In genomic region chr11:10386861-10387208, GRCh38 we compare ENCODE assay signal across 19 cellular contexts.
A peak's percentile ranks its signal among the peaks of the same experiment; 100 is the strongest.
DNase-seq lines count a peak whose midpoint lies in the region; ATAC-seq and TF ChIP-seq lines count a peak whose summit lies in the region.
"Had no signal": no experiment of that assay in that cellular context is flagged by ENCODE, and none has a peak within 500 bp of the region (broad histone marks: within the 10 kb centered on the region; RNA-seq: fewer than 3 reads in every experiment).

No MANE protein-coding gene starts in this region.

- ATAC-seq in Right ventricle myocardium superior (ENCODE audit: poor library complexity): no peak
- ATAC-seq in HG03460 (IDR thresholded peaks at IDR 0.05; ENCODE audit: unreplicated experiment): no peak
- ATAC-seq: Panc1, WTC11 had no signal

- H3K27me3 ChIP-seq in left ventricle myocardium inferior (ENCODE audit: low read depth) (peaks cover 6% of the 10 kb centered on the region), skeletal muscle tissue (ENCODE audit: control insufficient read depth in 3 of 3, insufficient read depth in 3 of 3, low read length in 3 of 3) (no peaks in the 10 kb centered on the region), dorsolateral prefrontal cortex (peaks cover 0 to 10% (median 0%) of the 10 kb centered on the region in 45 donors)
- H3K27me3 ChIP-seq: BE2C, MG63 had no signal

- H3K4me1 ChIP-seq in left ventricle myocardium inferior (peaks cover 16% of the 10 kb centered on the region), skeletal muscle tissue (ENCODE audit: control insufficient read depth in 3 of 3, insufficient read depth in 3 of 3, low read length in 3 of 3) (peaks cover 14 to 24% (median 23%) of the 10 kb centered on the region in 3 donors)
- H3K4me1 ChIP-seq: BE2C had no signal

- H3K9ac ChIP-seq in skeletal muscle tissue (ENCODE audit: low read depth in 1 of 3, low read length in 3 of 3): peak overlapping the region in 1 of 3 donors; percentile 54

- H3K27ac Mint-ChIP-seq in mesothelial cell of epicardium: peak overlapping the region; percentile 27
- H3K27ac Mint-ChIP-seq: activated CD4-positive, alpha-beta memory T cell treated with anti-CD3 and anti-CD28 coated beads for 36 hours; T-helper 2 cell treated with Interferon-gamma antibody and Interleukin-4, amounts not matched to agents 5 μg/mL and 100 μg/mL, for 36 hours; WTC11 had no signal

- H3K4me3 Mint-ChIP-seq in mesothelial cell of epicardium: no peak overlapping the region
- H3K4me3 Mint-ChIP-seq: activated CD4-positive, alpha-beta memory T cell treated with anti-CD3 and anti-CD28 coated beads for 36 hours; T-helper 2 cell treated with Interferon-gamma antibody and Interleukin-4, amounts not matched to agents 5 μg/mL and 100 μg/mL, for 36 hours; WTC11 had no signal

- DNase-seq in left ventricle myocardium inferior: no peak
- DNase-seq in Right ventricle myocardium superior: no peak
- DNase-seq in mesothelial cell of epicardium (ENCODE audit: low spot score in 2 of 2, unreplicated experiment in 2 of 2): no peak
- DNase-seq in COR-L47 (lab: John Stamatoyannopoulos, UW): no peak
- DNase-seq in erythroblast (lab: John Stamatoyannopoulos, UW): no peak
- DNase-seq in dorsolateral prefrontal cortex: no peak
- DNase-seq: activated CD4-positive, alpha-beta memory T cell treated with anti-CD3 and anti-CD28 coated beads for 36 hours; activated gamma-delta T cell treated with Interleukin-2 at 50 U/mL for 16 hours; amniotic stem cell; BE2C; caudate nucleus; NCI-H1417 treated with DMSO at 0.1 percent for 48 hours; NCI-H510A had no signal

- H3K36me3 Mint-ChIP-seq in mesothelial cell of epicardium: no peaks in the 10 kb centered on the region
- H3K36me3 Mint-ChIP-seq: activated CD4-positive, alpha-beta memory T cell treated with anti-CD3 and anti-CD28 coated beads for 36 hours had no signal

- intact Hi-C loops in left ventricle myocardium inferior (cut with micrococcal nuclease) (no loop called here), Right ventricle myocardium superior (cut with DNase I) (no loop called here), dorsolateral prefrontal cortex (cut with DNase I) (no loop called here)

- peaks cover 19% of the 10 kb centered on the region for H3K4me1 Mint-ChIP-seq in mesothelial cell of epicardium

- H3K4me3 ChIP-seq in left ventricle myocardium inferior (no peak overlapping the region), skeletal muscle tissue (ENCODE audit: low read length in 3 of 3) (no peak overlapping the region), dorsolateral prefrontal cortex (no peak overlapping the region)
- H3K4me3 ChIP-seq: MG63 had no signal

- TF ChIP-seq POLR2A in erythroblast (IDR thresholded peaks at IDR 0.05; ENCODE audit: low read length): no peak

- H3K9me3 ChIP-seq in left ventricle myocardium inferior (replicated peaks) (no peaks in the 10 kb centered on the region), skeletal muscle tissue (ENCODE audit: control insufficient read depth in 3 of 3, low read length in 3 of 3) (no peaks in the 10 kb centered on the region)
- H3K9me3 ChIP-seq: BE2C had no signal

- H3K27ac ChIP-seq in left ventricle myocardium inferior (replicated peaks): peak overlapping the region; percentile 61
- peak overlapping the region; percentile 39 for H3K27ac ChIP-seq in skeletal muscle tissue (ENCODE audit: low read depth, low read length)
- peak overlapping the region in 1 of 59 donors; percentile 9 for H3K27ac ChIP-seq in dorsolateral prefrontal cortex

- H3K9me3 Mint-ChIP-seq in mesothelial cell of epicardium: no peaks in the 10 kb centered on the region
- H3K9me3 Mint-ChIP-seq: activated CD4-positive, alpha-beta memory T cell treated with anti-CD3 and anti-CD28 coated beads for 36 hours; T-helper 2 cell treated with Interferon-gamma antibody and Interleukin-4, amounts not matched to agents 5 μg/mL and 100 μg/mL, for 36 hours had no signal

- H3K27me3 Mint-ChIP-seq in mesothelial cell of epicardium (ENCODE audit: low read depth): no peaks in the 10 kb centered on the region

- H3K36me3 ChIP-seq in left ventricle myocardium inferior (no peaks in the 10 kb centered on the region), skeletal muscle tissue (ENCODE audit: control insufficient read depth in 3 of 3, insufficient read depth in 3 of 3, low read length in 3 of 3) (no peaks in the 10 kb centered on the region)
- H3K36me3 ChIP-seq: BE2C, MG63 had no signal

- TF ChIP-seq CTCF in left ventricle myocardium inferior (IDR thresholded peaks at IDR 0.05; ENCODE audit: borderline replicate concordance) (no peak), mesothelial cell of epicardium (IDR thresholded peaks at IDR 0.05; ENCODE audit: unreplicated experiment) (no peak), dorsolateral prefrontal cortex (IDR thresholded peaks at IDR 0.05 in 54 of 56, conservative IDR thresholded peaks at IDR 0.05 in 2 of 56; ENCODE audit: low read depth in 1 of 56, partially characterized antibody in 56 of 56) (no peak)
